In genomic region chr11:121451178-121451981, GRCh38 we compare ENCODE assay signal across 8 cellular contexts. TPM values are rescaled to one million over a fixed set of nuclear protein-coding genes. Genes with fewer than 3 reads are reported as not detected.
DNase-seq lines count a peak whose midpoint lies in the region; ATAC-seq and TF ChIP-seq lines count a peak whose summit lies in the region.

No MANE protein-coding gene starts in this region.

- H3K27ac Mint-ChIP-seq in CD4-positive, alpha-beta memory T cell = peak overlapping the region; percentile 88 to 95 (median 91)
- H3K27ac Mint-ChIP-seq in activated CD8-positive, alpha-beta T cell treated with anti-CD3 and anti-CD28 coated beads for 36 hours = peak overlapping the region; percentile 95

- H3K27me3 Mint-ChIP-seq in CD4-positive, alpha-beta memory T cell = no peaks in the 10 kb centered on the region
- H3K27me3 Mint-ChIP-seq in activated CD8-positive, alpha-beta T cell treated with anti-CD3 and anti-CD28 coated beads for 36 hours = no peaks in the 10 kb centered on the region

- POLR2A ChIA-PET in CD4-positive, alpha-beta memory T cell (lab: Charles Lee; ENCODE audit: partially characterized antibody) = interaction anchor here (0.7 to 7.2 kb wide), 40 partner anchors 8 to 1611 kb away, joined by 3 to 462 read pairs (median 5); partner anchors contain the start of genes HSPA8 and SC5D
- POLR2A ChIA-PET in activated CD8-positive, alpha-beta T cell treated with anti-CD3 and anti-CD28 coated beads for 36 hours (lab: Charles Lee) = interaction anchor here (0.6 to 9.1 kb wide), 16 partner anchors 7 to 380 kb away, joined by 3 to 180 read pairs (median 3); partner anchors contain the start of gene SC5D

- peaks cover 57 to 91% (median 68%) of the 10 kb centered on the region in 4 donors for H3K4me1 Mint-ChIP-seq in CD4-positive, alpha-beta memory T cell
- peaks cover 75% of the 10 kb centered on the region for H3K4me1 Mint-ChIP-seq in activated CD8-positive, alpha-beta T cell treated with anti-CD3 and anti-CD28 coated beads for 36 hours (ENCODE audit: low read depth)

- intact Hi-C loops in CD4-positive, alpha-beta memory T cell (cut with micrococcal nuclease) = loop anchor here (2.0 to 5.0 kb wide), 3 partner anchors 33 to 86 kb away; no protein-coding TSS in a partner anchor
- intact Hi-C loops in activated CD8-positive, alpha-beta T cell treated with anti-CD3 and anti-CD28 coated beads for 36 hours (cut with micrococcal nuclease) = loop anchor here (2.0 to 10.0 kb wide), 3 partner anchors 13 to 141 kb away; no protein-coding TSS in a partner anchor
- intact Hi-C loops in sigmoid colon (cut with DNase I) = loop anchor here (5.0 kb wide), 4 partner anchors 34 to 141 kb away; no protein-coding TSS in a partner anchor

- H3K9me3 ChIP-seq in CD4-positive, alpha-beta memory T cell (ENCODE audit: control insufficient read depth in 1 of 2, low read length in 2 of 2) = no peaks in the 10 kb centered on the region
- no peaks in the 10 kb centered on the region for H3K9me3 ChIP-seq in sigmoid colon

- H3K27ac ChIP-seq in CD4-positive, alpha-beta memory T cell (ENCODE audit: low read depth, low read length) = peak overlapping the region; percentile 79
- H3K27ac ChIP-seq in sigmoid colon = peak overlapping the region; percentile 43 to 81 (median 73)

- no peaks in the 10 kb centered on the region for H3K27me3 ChIP-seq in CD4-positive, alpha-beta memory T cell (ENCODE audit: insufficient read depth, low read length)
- no peaks in the 10 kb centered on the region for H3K27me3 ChIP-seq in sigmoid colon

- no peak for TF ChIP-seq CTCF in activated CD8-positive, alpha-beta T cell treated with anti-CD3 and anti-CD28 coated beads for 36 hours (IDR thresholded peaks at IDR 0.05)
- TF ChIP-seq CTCF in foreskin fibroblast (IDR thresholded peaks at IDR 0.05; ENCODE audit: low read depth, low read length) (no peak), sigmoid colon (IDR thresholded peaks at IDR 0.05) (no peak)

- TF ChIP-seq EP300 in sigmoid colon (IDR thresholded peaks at IDR 0.05) = no peak

- peak; percentile 0 for ATAC-seq in HG02798 (IDR thresholded peaks at IDR 0.05; ENCODE audit: poor library complexity, unreplicated experiment)
- ATAC-seq in activated CD8-positive, alpha-beta T cell treated with anti-CD3 and anti-CD28 coated beads for 36 hours = peak; percentile 5

- H3K36me3 Mint-ChIP-seq in CD4-positive, alpha-beta memory T cell = peaks cover 39 to 66% of the 10 kb centered on the region in 2 donors
- peaks cover 34% of the 10 kb centered on the region for H3K36me3 Mint-ChIP-seq in activated CD8-positive, alpha-beta T cell treated with anti-CD3 and anti-CD28 coated beads for 36 hours (ENCODE audit: low read depth)

- peak; percentile 41 to 69 (median 52) for DNase-seq in CD4-positive, alpha-beta memory T cell
- DNase-seq in activated CD8-positive, alpha-beta T cell treated with anti-CD3 and anti-CD28 coated beads for 36 hours = peak; percentile 55
- no peak for DNase-seq in foreskin fibroblast
- DNase-seq in sigmoid colon = no peak
- no peak for DNase-seq in amygdala (lab: John Stamatoyannopoulos, UW)
- DNase-seq in NCI-H1048 (lab: John Stamatoyannopoulos, UW) = no peak
- DNase-seq in OCI-M2 (lab: John Stamatoyannopoulos, UW; ENCODE audit: unreplicated experiment) = no peak

- peak in 1 of 2 donors; percentile 4 for TF ChIP-seq POLR2A in sigmoid colon (IDR thresholded peaks at IDR 0.05)

- CTCF ChIA-PET in CD4-positive, alpha-beta memory T cell (lab: Charles Lee; ENCODE audit: partially characterized antibody) = interaction anchor here (0.8 to 5.3 kb wide), 29 partner anchors 8 to 159 kb away, joined by 3 to 90 read pairs (median 6); partner anchors contain the start of gene SC5D
- CTCF ChIA-PET in activated CD8-positive, alpha-beta T cell treated with anti-CD3 and anti-CD28 coated beads for 36 hours (lab: Charles Lee) = interaction anchor here (0.7 to 5.3 kb wide), 15 partner anchors 9 to 144 kb away, joined by 3 to 78 read pairs (median 4); no protein-coding TSS in a partner anchor

- H3K36me3 ChIP-seq in CD4-positive, alpha-beta memory T cell (ENCODE audit: insufficient read depth, low read length) = no peaks in the 10 kb centered on the region
- H3K36me3 ChIP-seq in sigmoid colon = no peaks in the 10 kb centered on the region

- peak overlapping the region; percentile 84 to 96 (median 89) for H3K4me3 Mint-ChIP-seq in CD4-positive, alpha-beta memory T cell
- peak overlapping the region; percentile 95 for H3K4me3 Mint-ChIP-seq in activated CD8-positive, alpha-beta T cell treated with anti-CD3 and anti-CD28 coated beads for 36 hours

- H3K9me3 Mint-ChIP-seq in CD4-positive, alpha-beta memory T cell = no peaks in the 10 kb centered on the region
- no peaks in the 10 kb centered on the region for H3K9me3 Mint-ChIP-seq in activated CD8-positive, alpha-beta T cell treated with anti-CD3 and anti-CD28 coated beads for 36 hours

- peaks cover 81% of the 10 kb centered on the region for H3K4me1 ChIP-seq in CD4-positive, alpha-beta memory T cell (ENCODE audit: insufficient read depth, low read length)
- H3K4me1 ChIP-seq in sigmoid colon = peaks cover 0 to 23% (median 16%) of the 10 kb centered on the region in 4 donors

- WGBS in sigmoid colon, 2 donors = 6 to 22% methylated on average over 22 of the region's 22 CpGs

- H3K4me3 ChIP-seq in CD4-positive, alpha-beta memory T cell (ENCODE audit: low read length in 2 of 2) = peak overlapping the region; percentile 70 to 82
- H3K4me3 ChIP-seq in foreskin fibroblast (ENCODE audit: low read depth in 1 of 2, low read length in 2 of 2) (peak overlapping the region; percentile 61 to 71), sigmoid colon (peak overlapping the region; percentile 74 to 94 (median 82))

RNA-seq across cellular contexts. Expression of gene SORL1, which starts 0.7 kb away (rescaled TPM):
- 100 to 1,000 TPM; 610 to 660 TPM for total RNA-seq in CD4-positive, alpha-beta memory T cell
- polyA plus RNA-seq in CD4-positive, alpha-beta memory T cell = 100 to 1,000 TPM; 159 to 283 TPM
- 10 to 100 TPM; 61.1 to 64.6 TPM for total RNA-seq in activated CD8-positive, alpha-beta T cell treated with anti-CD3 and anti-CD28 coated beads for 36 hours
- total RNA-seq in sigmoid colon = 10 to 100 TPM in 3 of 4 donors, 1 to 10 TPM in 1; 8.1 to 17.1 (median 14.2) TPM
- polyA plus RNA-seq in sigmoid colon = 10 to 100 TPM in 1 of 3 donors, 1 to 10 TPM in 2; 3.2 to 19.8 (median 3.6) TPM

Comparison
In these comparisons a context has a peak if more than half of its experiments do, and no peak if none do; other contexts are left out.
1. DNase-seq: peak in CD4-positive, alpha-beta memory T cell (5 of 5) and activated CD8-positive, alpha-beta T cell treated with anti-CD3 and anti-CD28 coated beads for 36 hours (single experiment); none in foreskin fibroblast (0 of 2), sigmoid colon (single experiment), amygdala (0 of 56), NCI-H1048 (single experiment) and OCI-M2 (single experiment).
2. RNA of gene SORL1, which starts 0.7 kb away (total RNA-seq): 610 to 660 TPM in CD4-positive, alpha-beta memory T cell; 61.1 to 64.6 TPM in activated CD8-positive, alpha-beta T cell treated with anti-CD3 and anti-CD28 coated beads for 36 hours and 8.1 to 17.1 TPM in sigmoid colon; every median in the first group is over 4 times any median in the second.
3. Peak in every context shown above with its lines, with median percentiles within 50 percentile points of each other: H3K4me3 ChIP-seq.